Comparison of ENCODE assay signal across 27 cellular contexts in the genomic region with DNA sequence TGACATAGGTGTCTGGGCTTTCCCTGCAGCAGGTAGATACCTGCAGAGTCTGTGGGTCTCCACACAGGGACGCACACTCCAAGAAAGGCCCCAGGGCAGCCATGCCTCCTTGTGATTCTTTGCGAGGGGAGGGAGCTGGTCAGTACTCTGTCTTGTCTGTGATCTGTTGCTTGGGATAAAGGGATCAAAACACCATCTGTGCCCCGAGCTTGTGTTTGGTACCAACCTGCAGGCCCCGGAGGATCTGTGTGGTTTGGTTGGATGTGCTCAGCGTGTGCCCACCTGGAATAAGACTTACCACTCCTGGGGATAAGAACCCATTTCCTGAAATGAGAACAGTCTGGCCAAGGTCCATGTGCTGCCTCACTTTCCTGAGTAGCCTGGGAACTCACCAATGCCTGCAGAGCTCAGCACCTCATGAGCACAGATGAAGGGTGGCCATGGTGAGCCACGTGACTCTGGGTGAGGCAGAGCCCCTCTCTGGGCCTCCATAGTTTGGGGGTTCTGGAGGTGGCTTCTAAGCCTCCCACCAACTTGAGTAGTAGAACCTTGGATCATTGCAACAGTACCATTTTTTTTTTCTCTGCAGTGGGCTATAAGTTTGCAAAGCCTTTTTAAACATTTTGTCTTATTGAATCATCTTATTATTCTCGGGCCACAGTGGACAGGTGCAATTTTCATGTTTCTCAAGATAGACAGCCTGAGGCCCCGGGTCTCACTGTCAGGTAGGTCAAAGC.
A peak's percentile ranks its signal among the peaks of the same experiment; 100 is the strongest.
DNase-seq lines count a peak whose midpoint lies in the region; ATAC-seq, FAIRE-seq and TF ChIP-seq lines count a peak whose summit lies in the region.
"Had no signal": no experiment of that assay in that cellular context is flagged by ENCODE, and none has a peak within 500 bp of the region (broad histone marks: within the 10 kb centered on the region; RNA-seq: fewer than 3 reads in every experiment).

No MANE protein-coding gene starts in this region.

- H2BK120ac ChIP-seq in neuronal stem cell (ENCODE audit: low read depth, low read length) = no peak overlapping the region

- H4K8ac ChIP-seq in neuronal stem cell (ENCODE audit: low read depth, low read length) = no peak overlapping the region

- H3K9me3 Mint-ChIP-seq in natural killer cell treated with Interleukin-12 subunit alpha and Interleukin-12 subunit beta and Interleukin-15 and Interleukin-18, amount 100 ng/mL, for 72 hours = no peaks in the 10 kb centered on the region
- H3K9me3 Mint-ChIP-seq in natural killer cell = no peaks in the 10 kb centered on the region
- H3K9me3 Mint-ChIP-seq: CD4-positive, alpha-beta T cell; H9 had no signal

- no peak overlapping the region for H3K27ac ChIP-seq in neuronal stem cell (replicated peaks; ENCODE audit: low read length)
- H3K27ac ChIP-seq: A549; BLaER1 treated with 17β-estradiol and CSF1 and Interleukin-3, amounts not matched to agents 10 nM and 100 nM; GM23248 had no signal

- no peak overlapping the region for H3K4me3 Mint-ChIP-seq in natural killer cell treated with Interleukin-12 subunit alpha and Interleukin-12 subunit beta and Interleukin-15 and Interleukin-18, amount 100 ng/mL, for 72 hours
- H3K4me3 Mint-ChIP-seq in natural killer cell = no peak overlapping the region
- H3K4me3 Mint-ChIP-seq: CD14-positive monocyte; CD4-positive, alpha-beta T cell; CD8-positive, alpha-beta memory T cell; H9 had no signal

- no peak for FAIRE-seq in HTR-8/SVneo (lab: Jason Lieb, UNC)
- FAIRE-seq: A549, D721Med, GM12878, GM19239, H1 had no signal

- no CpG with 5 or more reads among the region's 8 CpGs for WGBS in neuronal stem cell (ENCODE audit: extremely low coverage in 2 of 2, insufficient read length in 2 of 2, insufficient replicate concordance in 1 of 2), 2 donors

- no peak overlapping the region for H3K4me3 ChIP-seq in neuronal stem cell (ENCODE audit: low read length in 2 of 2)
- H3K4me3 ChIP-seq: A549; BLaER1 treated with 17β-estradiol and CSF1 and Interleukin-3, amounts not matched to agents 10 nM and 100 nM; GM12878; GM23248 had no signal

- H4K91ac ChIP-seq in neuronal stem cell (ENCODE audit: low read depth, low read length, poor library complexity) = no peak overlapping the region

- peaks cover 0 to 6% of the 10 kb centered on the region in 2 donors for H3K27me3 Mint-ChIP-seq in natural killer cell treated with Interleukin-12 subunit alpha and Interleukin-12 subunit beta and Interleukin-15 and Interleukin-18, amount 100 ng/mL, for 72 hours
- peaks cover 0 to 4% of the 10 kb centered on the region in 2 donors for H3K27me3 Mint-ChIP-seq in natural killer cell (ENCODE audit: low read depth in 2 of 2)

- H2BK12ac ChIP-seq in neuronal stem cell (ENCODE audit: low read length) = no peak overlapping the region

- H3K27ac Mint-ChIP-seq in natural killer cell treated with Interleukin-12 subunit alpha and Interleukin-12 subunit beta and Interleukin-15 and Interleukin-18, amount 100 ng/mL, for 72 hours = no peak overlapping the region
- no peak overlapping the region for H3K27ac Mint-ChIP-seq in natural killer cell
- H3K27ac Mint-ChIP-seq: CD14-positive monocyte; CD4-positive, alpha-beta T cell; CD8-positive, alpha-beta memory T cell had no signal

- H3K4ac ChIP-seq in neuronal stem cell (ENCODE audit: low read length) = no peak overlapping the region

- no peak overlapping the region for H3K9ac ChIP-seq in neuronal stem cell (ENCODE audit: low read depth, low read length, poor library complexity)
- H3K9ac ChIP-seq: BLaER1 treated with 17β-estradiol and CSF1 and Interleukin-3, amounts not matched to agents 10 nM and 100 nM; GM23248 had no signal

- no peaks in the 10 kb centered on the region for H3K4me1 Mint-ChIP-seq in natural killer cell treated with Interleukin-12 subunit alpha and Interleukin-12 subunit beta and Interleukin-15 and Interleukin-18, amount 100 ng/mL, for 72 hours (ENCODE audit: low read depth in 2 of 2)
- no peaks in the 10 kb centered on the region for H3K4me1 Mint-ChIP-seq in natural killer cell
- H3K4me1 Mint-ChIP-seq: CD14-positive monocyte; CD8-positive, alpha-beta memory T cell had no signal

- no peak overlapping the region for H2BK15ac ChIP-seq in neuronal stem cell (ENCODE audit: low read length)

- intact Hi-C loops in natural killer cell (cut with micrococcal nuclease) = no loop called here

- no peaks in the 10 kb centered on the region for H3K79me1 ChIP-seq in neuronal stem cell (ENCODE audit: low read depth, low read length)

- no peak overlapping the region for H2AFZ ChIP-seq in neuronal stem cell (ENCODE audit: low read length)
- H2AFZ ChIP-seq: GM23248 had no signal

- H3K9me3 ChIP-seq in neuronal stem cell (replicated peaks in 1 of 2; ENCODE audit: control insufficient read depth in 2 of 2, insufficient read depth in 1 of 2, low read depth in 1 of 2, low read length in 2 of 2) = no peaks in the 10 kb centered on the region
- H3K9me3 ChIP-seq: A549; BE2C; BLaER1 treated with 17β-estradiol and CSF1 and Interleukin-3, amounts not matched to agents 10 nM and 100 nM had no signal

- H3K4me2 ChIP-seq in neuronal stem cell (ENCODE audit: insufficient read depth, low read length, poor library complexity, severe bottlenecking) = no peak overlapping the region
- H3K4me2 ChIP-seq: A549; BLaER1 treated with 17β-estradiol and CSF1 and Interleukin-3, amounts not matched to agents 10 nM and 100 nM had no signal

- no peaks in the 10 kb centered on the region for H3K36me3 Mint-ChIP-seq in natural killer cell treated with Interleukin-12 subunit alpha and Interleukin-12 subunit beta and Interleukin-15 and Interleukin-18, amount 100 ng/mL, for 72 hours
- no peaks in the 10 kb centered on the region for H3K36me3 Mint-ChIP-seq in natural killer cell
- H3K36me3 Mint-ChIP-seq: CD14-positive monocyte; CD8-positive, alpha-beta memory T cell had no signal

- no peaks in the 10 kb centered on the region for H3K36me3 ChIP-seq in neuronal stem cell (replicated peaks in 1 of 2; ENCODE audit: control insufficient read depth in 2 of 2, insufficient read depth in 2 of 2, low read length in 2 of 2)
- H3K36me3 ChIP-seq: BE2C; BLaER1 treated with 17β-estradiol and CSF1 and Interleukin-3, amounts not matched to agents 10 nM and 100 nM had no signal

- peaks cover 7 to 11% of the 10 kb centered on the region in 2 donors for H3K4me1 ChIP-seq in neuronal stem cell (ENCODE audit: control insufficient read depth in 2 of 2, insufficient read depth in 1 of 2, low read depth in 1 of 2, low read length in 2 of 2)

- H3K23ac ChIP-seq in neuronal stem cell (ENCODE audit: low read depth, low read length, poor library complexity) = peak overlapping the region; percentile 36

- H2AK5ac ChIP-seq in neuronal stem cell (ENCODE audit: low read depth, low read length) = no peak overlapping the region

- H3K27me3 ChIP-seq in neuronal stem cell (ENCODE audit: control insufficient read depth in 3 of 3, insufficient read depth in 3 of 3, low read depth in 1 of 3, low read length in 3 of 3) = peaks cover 0 to 2% (median 0%) of the 10 kb centered on the region in 3 experiments
- H3K27me3 ChIP-seq: BE2C; BLaER1 treated with 17β-estradiol and CSF1 and Interleukin-3, amounts not matched to agents 10 nM and 100 nM had no signal

- peak; percentile 51 for DNase-seq in natural killer cell treated with Interleukin-12 subunit alpha and Interleukin-12 subunit beta and Interleukin-15 and Interleukin-18, amount 100 ng/mL, for 72 hours (ENCODE audit: low spot score)
- DNase-seq in natural killer cell (no peak), SK-N-DZ (ENCODE audit: low spot score) (peak; percentile 93), islet precursor cell (peak; percentile 48), neuronal stem cell (ENCODE audit: low spot score) (no peak), HTR-8/SVneo (ENCODE audit: insufficient read length, low spot score) (no peak), cerebellar nuclear complex (lab: John Stamatoyannopoulos, UW) (no peak)
- DNase-seq: 8988T; ACHN; AML-193; BE2C; CD4-positive, alpha-beta T cell; CD8-positive, alpha-beta memory T cell; DMS 273 treated with DMSO at 0.1 percent for 48 hours; DMS79; EL; GDM1; GM23248; H9 had no signal

- H2BK5ac ChIP-seq in neuronal stem cell (ENCODE audit: low read length) = no peak overlapping the region

- TF ChIP-seq CTCF in natural killer cell (IDR thresholded peaks at IDR 0.05) = no peak

- ATAC-seq in natural killer cell treated with Interleukin-12 subunit alpha and Interleukin-12 subunit beta and Interleukin-15 and Interleukin-18, amount 100 ng/mL, for 72 hours = no peak
- ATAC-seq in natural killer cell = no peak
- ATAC-seq: A549, GM12878, HCT116 had no signal

- H3K18ac ChIP-seq in neuronal stem cell (ENCODE audit: low read length) = peak overlapping the region; percentile 39

- no peak overlapping the region for H3K14ac ChIP-seq in neuronal stem cell (ENCODE audit: low read length)

Comparison
In these comparisons a context has a peak if more than half of its experiments do, and no peak if none do; other contexts are left out.
1. DNase-seq: peak in natural killer cell treated with Interleukin-12 subunit alpha and Interleukin-12 subunit beta and Interleukin-15 and Interleukin-18, amount 100 ng/mL, for 72 hours (single experiment), SK-N-DZ (single experiment) and islet precursor cell (single experiment); none in natural killer cell (single experiment), neuronal stem cell (single experiment), HTR-8/SVneo (single experiment) and cerebellar nuclear complex (0 of 2).